In genomic region chr9:122930933-122931850, GRCh38 we compare ENCODE assay signal across 1 cellular context.
TF ChIP-seq lines count a peak whose summit lies in the region.

Gene ZBTB26 (minus strand): TSS chr9:122931512. CDS start chr9:122919934, 11,578 bp downstream.

TF ChIP-seq in H1, 55 proteins besides CTCF, POLR2A, EP300 and RAD21 (continued from another document):
- TF ChIP-seq CHD7 (IDR thresholded peaks at IDR 0.05; ENCODE audit: insufficient replicate concordance, low read length) (no peak), GABPA (IDR thresholded peaks at IDR 0.05; ENCODE audit: borderline replicate concordance, insufficient read depth, low read length) (peak; percentile 91), CHD1 (IDR thresholded peaks at IDR 0.05; ENCODE audit: low read depth, low read length) (no peak), USF2 (IDR thresholded peaks at IDR 0.05; ENCODE audit: low read length) (peak; percentile 59), KDM5A (IDR thresholded peaks at IDR 0.05; ENCODE audit: low read length) (no peak), POLR2AphosphoS5 (IDR thresholded peaks at IDR 0.05; ENCODE audit: low read depth, low read length) (peak; percentile 97), ATF3 (IDR thresholded peaks at IDR 0.05; ENCODE audit: insufficient read depth, low read depth, low read length) (no peak), CBX5 (IDR thresholded peaks at IDR 0.05; ENCODE audit: low read depth, low read length) (no peak), TBP (IDR thresholded peaks at IDR 0.05; ENCODE audit: low read depth, low read length) (peak; percentile 78), HDAC6 (IDR thresholded peaks at IDR 0.05; ENCODE audit: low read depth, low read length) (no peak), CREB1 (IDR thresholded peaks at IDR 0.05) (peak; percentile 28; the same call in 1 of the 2 replicates), MAFK (IDR thresholded peaks at IDR 0.05; ENCODE audit: low read depth, low read length) (no peak), BACH1 (IDR thresholded peaks at IDR 0.05; ENCODE audit: low read length) (no peak), SRF (IDR thresholded peaks at IDR 0.05; ENCODE audit: low read depth, low read length) (no peak), TEAD4 (IDR thresholded peaks at IDR 0.05; ENCODE audit: low read depth, low read length) (peak; percentile 50; the same call in 1 of the 2 replicates), SP4 (IDR thresholded peaks at IDR 0.05; ENCODE audit: low read length) (peak; percentile 42; the same call in 1 of the 2 replicates), SIRT6 (IDR thresholded peaks at IDR 0.05; ENCODE audit: low read length) (no peak), RNF2 (IDR thresholded peaks at IDR 0.05; ENCODE audit: borderline replicate concordance, low read depth, low read length, missing control alignments, poor library complexity, severe bottlenecking) (no peak), JUND (IDR thresholded peaks at IDR 0.05; ENCODE audit: low read length) (0 out of 2 replicates have a peak, but pooled peaks have one; percentile 5), SIN3A (conservative IDR thresholded peaks at IDR 0.05 in 1 of 2, IDR thresholded peaks at IDR 0.05 in 1 of 2; ENCODE audit: low read depth in 1 of 2, low read length in 2 of 2) (peak; percentile 69 to 77; a peak in 2 of 4 replicates), CTBP2 (IDR thresholded peaks at IDR 0.05; ENCODE audit: borderline replicate concordance, insufficient read depth, insufficient read length, low read length) (no peak), RFX5 (IDR thresholded peaks at IDR 0.05; ENCODE audit: borderline replicate concordance, low read depth, low read length) (no peak), ZNF274 (IDR thresholded peaks at IDR 0.05; ENCODE audit: borderline replicate concordance, extremely low read depth, low read length) (no peak), MAX (IDR thresholded peaks at IDR 0.05) (no peak), TAF7 (optimal IDR thresholded peaks at IDR 0.05; ENCODE audit: borderline replicate concordance, low read depth, low read length) (peak; percentile 85), TAF1 (IDR thresholded peaks at IDR 0.05; ENCODE audit: low read depth, low read length) (peak; percentile 93), RBBP5 (IDR thresholded peaks at IDR 0.05; ENCODE audit: borderline replicate concordance, low read depth, low read length) (peak; percentile 79; the same call in 1 of the 2 replicates), EGR1 (IDR thresholded peaks at IDR 0.05; ENCODE audit: borderline replicate concordance, low read depth, low read length) (0 out of 2 replicates have a peak, but pooled peaks have one; percentile 65), KDM1A (IDR thresholded peaks at IDR 0.05; ENCODE audit: borderline replicate concordance, low read length) (0 out of 2 replicates have a peak, but pooled peaks have one; percentile 23), SIX5 (IDR thresholded peaks at IDR 0.05; ENCODE audit: low read depth, low read length) (no peak; the same call in 1 of the 2 replicates), E2F6 (IDR thresholded peaks at IDR 0.05) (no peak), YY1 (IDR thresholded peaks at IDR 0.05; ENCODE audit: low read depth, low read length) (no peak), SUZ12 (IDR thresholded peaks at IDR 0.05; ENCODE audit: low read length) (no peak), ASH2L (IDR thresholded peaks at IDR 0.05; ENCODE audit: low read length) (peak; percentile 96), PHF8 (conservative IDR thresholded peaks at IDR 0.05; ENCODE audit: low read depth, low read length) (peak; percentile 83), KDM4A (IDR thresholded peaks at IDR 0.05; ENCODE audit: low read depth, low read length, severe bottlenecking) (no peak)
